ENCODE assay signal across 1 cellular context in genomic region chr17:1982793-1983366, GRCh38. TPM values are rescaled to one million over a fixed set of nuclear protein-coding genes. Genes with fewer than 3 reads are reported as not detected.
"Had no signal": no experiment of that assay in that cellular context is flagged by ENCODE, and none has a peak within 500 bp of the region (broad histone marks: within the 10 kb centered on the region; RNA-seq: fewer than 3 reads in every experiment).

No MANE protein-coding gene starts in this region.

RNA-seq across cellular contexts. Expression of gene RTN4RL1, which starts 42.3 kb away (rescaled TPM):
- total RNA-seq: OCI-LY7 had no signal
